ENCODE assay signal across 32 cellular contexts in genomic region chr7:1336509-1336908, GRCh38.
"Had no signal": no experiment of that assay in that cellular context is flagged by ENCODE, and none has a peak within 500 bp of the region (broad histone marks: within the 10 kb centered on the region; RNA-seq: fewer than 3 reads in every experiment).

No MANE protein-coding gene starts in this region.

- H3K4me2 ChIP-seq: KMS-11 had no signal

- H3K36me3 ChIP-seq: MG63 had no signal

- DNase-seq: Karpas-422, Kasumi-1, MG63, MM.1S, MV-4-11, NCI-H1048, NCI-H1092, NCI-H1092 treated with DMSO at 0.1 percent for 48 hours, NCI-H1105, NCI-H1105 treated with DMSO at 0.1 percent for 48 hours, NCI-H1417, NCI-H1417 treated with DMSO at 0.1 percent for 48 hours, NCI-H1436, NCI-H1436 treated with DMSO at 0.1 percent for 48 hours, NCI-H146, NCI-H1694, NCI-H1694 treated with DMSO at 0.1 percent for 48 hours, NCI-H187, NCI-H187 treated with DMSO at 0.1 percent for 48 hours, NCI-H1930, NCI-H2029, NCI-H2029 treated with DMSO at 0.1 percent for 48 hours, NCI-H2081, NCI-H2081 treated with DMSO at 0.1 percent for 48 hours, NCI-H2107, NCI-H2227 treated with DMSO at 0.1 percent for 48 hours, NCI-H226, NCI-H345, NCI-H446, NCI-H446 treated with DMSO at 0.1 percent for 48 hours, NCI-H510A had no signal

- H3K27ac ChIP-seq: KMS-11 had no signal

- H3K4me3 ChIP-seq: MG63 had no signal
